In the genomic region with DNA sequence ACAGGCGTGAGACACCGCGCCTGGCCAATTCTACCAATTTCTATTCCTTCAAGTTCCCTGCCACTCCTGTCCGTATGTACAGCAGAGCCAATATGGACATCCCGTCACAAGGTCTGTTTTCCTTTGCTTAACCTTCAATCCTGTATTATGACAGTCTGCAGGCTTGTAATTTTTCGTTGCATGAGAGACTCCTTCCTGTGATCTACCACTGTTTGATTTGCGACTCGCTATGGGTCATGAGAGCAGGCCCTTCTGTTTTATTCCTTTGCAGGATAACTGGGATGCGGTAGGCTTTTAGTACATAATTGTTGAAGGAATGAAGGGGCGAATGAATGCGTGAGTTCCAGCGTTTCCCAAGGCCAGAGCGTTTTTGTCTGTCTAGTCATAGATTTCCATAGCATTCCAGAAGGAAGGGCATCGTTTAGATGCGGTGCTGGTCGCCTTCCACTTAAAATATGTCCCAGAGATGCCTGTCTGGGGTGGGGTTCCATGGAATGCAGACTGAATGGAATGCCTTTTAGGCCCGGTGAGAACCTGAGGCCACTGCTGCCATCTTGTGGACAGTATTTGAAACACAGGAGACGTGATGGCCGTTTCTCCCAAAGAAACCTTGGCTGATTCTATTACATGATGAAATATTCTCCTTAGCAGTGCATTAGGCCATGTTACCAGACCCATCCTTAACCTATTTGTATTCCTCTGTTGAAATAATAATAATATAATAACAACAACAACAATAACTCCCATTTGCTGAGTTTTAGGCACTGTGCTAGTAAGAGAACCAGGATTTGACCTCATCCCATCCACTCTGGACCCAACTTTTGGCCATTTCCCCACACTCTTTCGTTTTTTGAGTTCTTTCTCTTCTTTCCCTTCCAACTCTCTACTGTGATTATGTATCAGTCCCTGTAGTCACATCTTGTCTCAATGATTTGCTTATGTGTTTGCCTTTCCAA, we compare ENCODE assay signal across 1 cellular context.
TF ChIP-seq lines count a peak whose summit lies in the region.

No MANE protein-coding gene starts in this region.

TF ChIP-seq in HepG2, 621 proteins besides CTCF, POLR2A, EP300 and RAD21 (continued from another document and continues in another):
- TF ChIP-seq TBX3 (IDR thresholded peaks at IDR 0.05; ENCODE audit: borderline replicate concordance) (no peak), ZNF24 (IDR thresholded peaks at IDR 0.05) (peak; percentile 92), ZNF230 (CRISPR knock-in tag; IDR thresholded peaks at IDR 0.05) (no peak), MYC (CRISPR knock-in tag; IDR thresholded peaks at IDR 0.05; ENCODE audit: borderline replicate concordance) (no peak), FIP1L1 (IDR thresholded peaks at IDR 0.05; ENCODE audit: borderline replicate concordance, insufficient read depth, low read depth, low read length) (no peak), NFIC (IDR thresholded peaks at IDR 0.05; ENCODE audit: low read length) (no peak), HOXD1 (CRISPR knock-in tag; IDR thresholded peaks at IDR 0.05) (no peak), SAP130 (CRISPR knock-in tag; IDR thresholded peaks at IDR 0.05; ENCODE audit: low read depth) (no peak), PAWR (CRISPR knock-in tag; IDR thresholded peaks at IDR 0.05; ENCODE audit: borderline replicate concordance) (no peak), ZNF7 (CRISPR knock-in tag; IDR thresholded peaks at IDR 0.05) (no peak), ZEB1 (IDR thresholded peaks at IDR 0.05; ENCODE audit: insufficient replicate concordance, low read depth) (no peak), RELA (CRISPR knock-in tag; IDR thresholded peaks at IDR 0.05) (no peak), MAZ (IDR thresholded peaks at IDR 0.05; ENCODE audit: borderline replicate concordance, low read depth, low read length) (no peak), MAZ (CRISPR knock-in tag; IDR thresholded peaks at IDR 0.05; ENCODE audit: low read depth) (no peak), ZNF605 (CRISPR knock-in tag; IDR thresholded peaks at IDR 0.05) (no peak), RBFOX2 (IDR thresholded peaks at IDR 0.05; ENCODE audit: low read depth, low read length) (no peak), NCOA5 (CRISPR knock-in tag; IDR thresholded peaks at IDR 0.05) (no peak), KLF12 (CRISPR knock-in tag; IDR thresholded peaks at IDR 0.05; ENCODE audit: borderline replicate concordance) (0 out of 2 replicates have a peak, but pooled peaks have one; percentile 61), ZNF737 (CRISPR knock-in tag; IDR thresholded peaks at IDR 0.05; ENCODE audit: borderline replicate concordance) (no peak), U2AF2 (IDR thresholded peaks at IDR 0.05; ENCODE audit: low read depth, low read length) (no peak), ERF (CRISPR knock-in tag; IDR thresholded peaks at IDR 0.05) (peak; percentile 54; the same call in 1 of the 2 replicates), ZNF260 (CRISPR knock-in tag; IDR thresholded peaks at IDR 0.05; ENCODE audit: borderline replicate concordance, low read depth) (no peak), ZNF329 (CRISPR knock-in tag; IDR thresholded peaks at IDR 0.05; ENCODE audit: low read depth) (no peak), U2AF1 (optimal IDR thresholded peaks at IDR 0.05; ENCODE audit: low read depth, low read length) (no peak), MEIS2 (CRISPR knock-in tag; IDR thresholded peaks at IDR 0.05) (no peak), MAF1 (CRISPR knock-in tag; IDR thresholded peaks at IDR 0.05; ENCODE audit: borderline replicate concordance) (no peak), SMC3 (IDR thresholded peaks at IDR 0.05; ENCODE audit: low read length) (peak; percentile 98), KLF11 (CRISPR knock-in tag; IDR thresholded peaks at IDR 0.05) (no peak), SCMH1 (CRISPR knock-in tag; IDR thresholded peaks at IDR 0.05; ENCODE audit: borderline replicate concordance) (no peak), ZFP36L1 (CRISPR knock-in tag; IDR thresholded peaks at IDR 0.05) (no peak), SP2 (CRISPR knock-in tag; IDR thresholded peaks at IDR 0.05) (no peak), TOE1 (CRISPR knock-in tag; IDR thresholded peaks at IDR 0.05) (no peak), RXRA (CRISPR knock-in tag; IDR thresholded peaks at IDR 0.05) (no peak; the same call in 1 of the 2 replicates), PLRG1 (conservative IDR thresholded peaks at IDR 0.05) (no peak), ZSCAN30 (CRISPR knock-in tag; IDR thresholded peaks at IDR 0.05) (no peak), ZNF564 (CRISPR knock-in tag; IDR thresholded peaks at IDR 0.05) (no peak), GATAD2A (CRISPR knock-in tag; IDR thresholded peaks at IDR 0.05) (0 out of 2 replicates have a peak, but pooled peaks have one; percentile 26), SALL2 (CRISPR knock-in tag; IDR thresholded peaks at IDR 0.05) (no peak), RORA (CRISPR knock-in tag; IDR thresholded peaks at IDR 0.05) (no peak), GPN1 (CRISPR knock-in tag; IDR thresholded peaks at IDR 0.05; ENCODE audit: borderline replicate concordance) (no peak), SMARCE1 (IDR thresholded peaks at IDR 0.05; ENCODE audit: borderline replicate concordance) (no peak), ATM (IDR thresholded peaks at IDR 0.05; ENCODE audit: borderline replicate concordance) (no peak), MATR3 (CRISPR knock-in tag; IDR thresholded peaks at IDR 0.05) (no peak), KLF13 (CRISPR knock-in tag; IDR thresholded peaks at IDR 0.05) (no peak), NFRKB (IDR thresholded peaks at IDR 0.05) (no peak), ZNF607 (CRISPR knock-in tag; IDR thresholded peaks at IDR 0.05; ENCODE audit: borderline replicate concordance) (no peak)
- TF ChIP-seq, protein P1, sequence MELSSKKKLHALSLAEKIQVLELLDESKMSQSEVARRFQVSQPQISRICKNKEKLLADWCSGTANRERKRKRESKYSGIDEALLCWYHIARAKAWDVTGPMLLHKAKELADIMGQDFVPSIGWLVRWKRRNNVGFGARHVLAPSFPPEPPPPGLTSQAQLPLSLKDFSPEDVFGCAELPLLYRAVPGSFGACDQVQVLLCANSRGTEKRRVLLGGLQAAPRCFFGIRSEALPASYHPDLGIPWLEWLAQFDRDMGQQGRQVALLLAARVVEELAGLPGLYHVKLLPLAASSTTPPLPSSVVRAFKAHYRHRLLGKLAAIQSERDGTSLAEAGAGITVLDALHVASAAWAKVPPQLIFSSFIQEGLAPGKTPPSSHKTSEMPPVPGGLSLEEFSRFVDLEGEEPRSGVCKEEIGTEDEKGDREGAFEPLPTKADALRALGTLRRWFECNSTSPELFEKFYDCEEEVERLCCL (CRISPR knock-in tag; IDR thresholded peaks at IDR 0.05; ENCODE audit: borderline replicate concordance), result no peak
- TF ChIP-seq, protein P2, sequence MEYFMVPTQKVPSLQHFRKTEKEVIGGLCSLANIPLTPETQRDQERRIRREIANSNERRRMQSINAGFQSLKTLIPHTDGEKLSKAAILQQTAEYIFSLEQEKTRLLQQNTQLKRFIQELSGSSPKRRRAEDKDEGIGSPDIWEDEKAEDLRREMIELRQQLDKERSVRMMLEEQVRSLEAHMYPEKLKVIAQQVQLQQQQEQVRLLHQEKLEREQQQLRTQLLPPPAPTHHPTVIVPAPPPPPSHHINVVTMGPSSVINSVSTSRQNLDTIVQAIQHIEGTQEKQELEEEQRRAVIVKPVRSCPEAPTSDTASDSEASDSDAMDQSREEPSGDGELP (IDR thresholded peaks at IDR 0.05; ENCODE audit: borderline replicate concordance, low read depth), result no peak
- TF ChIP-seq, protein P3, sequence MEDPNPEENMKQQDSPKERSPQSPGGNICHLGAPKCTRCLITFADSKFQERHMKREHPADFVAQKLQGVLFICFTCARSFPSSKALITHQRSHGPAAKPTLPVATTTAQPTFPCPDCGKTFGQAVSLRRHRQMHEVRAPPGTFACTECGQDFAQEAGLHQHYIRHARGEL (CRISPR knock-in tag; IDR thresholded peaks at IDR 0.05), result no peak
- TF ChIP-seq, protein P4, sequence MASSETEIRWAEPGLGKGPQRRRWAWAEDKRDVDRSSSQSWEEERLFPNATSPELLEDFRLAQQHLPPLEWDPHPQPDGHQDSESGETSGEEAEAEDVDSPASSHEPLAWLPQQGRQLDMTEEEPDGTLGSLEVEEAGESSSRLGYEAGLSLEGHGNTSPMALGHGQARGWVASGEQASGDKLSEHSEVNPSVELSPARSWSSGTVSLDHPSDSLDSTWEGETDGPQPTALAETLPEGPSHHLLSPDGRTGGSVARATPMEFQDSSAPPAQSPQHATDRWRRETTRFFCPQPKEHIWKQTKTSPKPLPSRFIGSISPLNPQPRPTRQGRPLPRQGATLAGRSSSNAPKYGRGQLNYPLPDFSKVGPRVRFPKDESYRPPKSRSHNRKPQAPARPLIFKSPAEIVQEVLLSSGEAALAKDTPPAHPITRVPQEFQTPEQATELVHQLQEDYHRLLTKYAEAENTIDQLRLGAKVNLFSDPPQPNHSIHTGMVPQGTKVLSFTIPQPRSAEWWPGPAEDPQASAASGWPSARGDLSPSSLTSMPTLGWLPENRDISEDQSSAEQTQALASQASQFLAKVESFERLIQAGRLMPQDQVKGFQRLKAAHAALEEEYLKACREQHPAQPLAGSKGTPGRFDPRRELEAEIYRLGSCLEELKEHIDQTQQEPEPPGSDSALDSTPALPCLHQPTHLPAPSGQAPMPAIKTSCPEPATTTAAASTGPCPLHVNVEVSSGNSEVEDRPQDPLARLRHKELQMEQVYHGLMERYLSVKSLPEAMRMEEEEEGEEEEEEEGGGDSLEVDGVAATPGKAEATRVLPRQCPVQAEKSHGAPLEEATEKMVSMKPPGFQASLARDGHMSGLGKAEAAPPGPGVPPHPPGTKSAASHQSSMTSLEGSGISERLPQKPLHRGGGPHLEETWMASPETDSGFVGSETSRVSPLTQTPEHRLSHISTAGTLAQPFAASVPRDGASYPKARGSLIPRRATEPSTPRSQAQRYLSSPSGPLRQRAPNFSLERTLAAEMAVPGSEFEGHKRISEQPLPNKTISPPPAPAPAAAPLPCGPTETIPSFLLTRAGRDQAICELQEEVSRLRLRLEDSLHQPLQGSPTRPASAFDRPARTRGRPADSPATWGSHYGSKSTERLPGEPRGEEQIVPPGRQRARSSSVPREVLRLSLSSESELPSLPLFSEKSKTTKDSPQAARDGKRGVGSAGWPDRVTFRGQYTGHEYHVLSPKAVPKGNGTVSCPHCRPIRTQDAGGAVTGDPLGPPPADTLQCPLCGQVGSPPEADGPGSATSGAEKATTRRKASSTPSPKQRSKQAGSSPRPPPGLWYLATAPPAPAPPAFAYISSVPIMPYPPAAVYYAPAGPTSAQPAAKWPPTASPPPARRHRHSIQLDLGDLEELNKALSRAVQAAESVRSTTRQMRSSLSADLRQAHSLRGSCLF (CRISPR knock-in tag; IDR thresholded peaks at IDR 0.05; ENCODE audit: borderline replicate concordance), result no peak
- TF ChIP-seq, protein P5, sequence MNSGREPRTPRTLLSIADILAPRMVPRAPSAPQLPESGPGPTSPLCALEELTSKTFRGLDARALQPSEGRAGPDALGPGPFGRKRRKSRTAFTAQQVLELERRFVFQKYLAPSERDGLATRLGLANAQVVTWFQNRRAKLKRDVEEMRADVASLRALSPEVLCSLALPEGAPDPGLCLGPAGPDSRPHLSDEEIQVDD (CRISPR knock-in tag; IDR thresholded peaks at IDR 0.05; ENCODE audit: borderline replicate concordance), result no peak
- TF ChIP-seq, protein P6, sequence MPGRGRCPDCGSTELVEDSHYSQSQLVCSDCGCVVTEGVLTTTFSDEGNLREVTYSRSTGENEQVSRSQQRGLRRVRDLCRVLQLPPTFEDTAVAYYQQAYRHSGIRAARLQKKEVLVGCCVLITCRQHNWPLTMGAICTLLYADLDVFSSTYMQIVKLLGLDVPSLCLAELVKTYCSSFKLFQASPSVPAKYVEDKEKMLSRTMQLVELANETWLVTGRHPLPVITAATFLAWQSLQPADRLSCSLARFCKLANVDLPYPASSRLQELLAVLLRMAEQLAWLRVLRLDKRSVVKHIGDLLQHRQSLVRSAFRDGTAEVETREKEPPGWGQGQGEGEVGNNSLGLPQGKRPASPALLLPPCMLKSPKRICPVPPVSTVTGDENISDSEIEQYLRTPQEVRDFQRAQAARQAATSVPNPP (CRISPR knock-in tag; IDR thresholded peaks at IDR 0.05), result no peak
- TF ChIP-seq, protein P7, sequence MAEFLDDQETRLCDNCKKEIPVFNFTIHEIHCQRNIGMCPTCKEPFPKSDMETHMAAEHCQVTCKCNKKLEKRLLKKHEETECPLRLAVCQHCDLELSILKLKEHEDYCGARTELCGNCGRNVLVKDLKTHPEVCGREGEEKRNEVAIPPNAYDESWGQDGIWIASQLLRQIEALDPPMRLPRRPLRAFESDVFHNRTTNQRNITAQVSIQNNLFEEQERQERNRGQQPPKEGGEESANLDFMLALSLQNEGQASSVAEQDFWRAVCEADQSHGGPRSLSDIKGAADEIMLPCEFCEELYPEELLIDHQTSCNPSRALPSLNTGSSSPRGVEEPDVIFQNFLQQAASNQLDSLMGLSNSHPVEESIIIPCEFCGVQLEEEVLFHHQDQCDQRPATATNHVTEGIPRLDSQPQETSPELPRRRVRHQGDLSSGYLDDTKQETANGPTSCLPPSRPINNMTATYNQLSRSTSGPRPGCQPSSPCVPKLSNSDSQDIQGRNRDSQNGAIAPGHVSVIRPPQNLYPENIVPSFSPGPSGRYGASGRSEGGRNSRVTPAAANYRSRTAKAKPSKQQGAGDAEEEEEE (CRISPR knock-in tag; IDR thresholded peaks at IDR 0.05; ENCODE audit: borderline replicate concordance), result no peak
- TF ChIP-seq, protein P8, sequence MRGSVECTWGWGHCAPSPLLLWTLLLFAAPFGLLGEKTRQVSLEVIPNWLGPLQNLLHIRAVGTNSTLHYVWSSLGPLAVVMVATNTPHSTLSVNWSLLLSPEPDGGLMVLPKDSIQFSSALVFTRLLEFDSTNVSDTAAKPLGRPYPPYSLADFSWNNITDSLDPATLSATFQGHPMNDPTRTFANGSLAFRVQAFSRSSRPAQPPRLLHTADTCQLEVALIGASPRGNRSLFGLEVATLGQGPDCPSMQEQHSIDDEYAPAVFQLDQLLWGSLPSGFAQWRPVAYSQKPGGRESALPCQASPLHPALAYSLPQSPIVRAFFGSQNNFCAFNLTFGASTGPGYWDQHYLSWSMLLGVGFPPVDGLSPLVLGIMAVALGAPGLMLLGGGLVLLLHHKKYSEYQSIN (CRISPR knock-in tag; IDR thresholded peaks at IDR 0.05; ENCODE audit: borderline replicate concordance), result no peak
- TF ChIP-seq, protein P9, sequence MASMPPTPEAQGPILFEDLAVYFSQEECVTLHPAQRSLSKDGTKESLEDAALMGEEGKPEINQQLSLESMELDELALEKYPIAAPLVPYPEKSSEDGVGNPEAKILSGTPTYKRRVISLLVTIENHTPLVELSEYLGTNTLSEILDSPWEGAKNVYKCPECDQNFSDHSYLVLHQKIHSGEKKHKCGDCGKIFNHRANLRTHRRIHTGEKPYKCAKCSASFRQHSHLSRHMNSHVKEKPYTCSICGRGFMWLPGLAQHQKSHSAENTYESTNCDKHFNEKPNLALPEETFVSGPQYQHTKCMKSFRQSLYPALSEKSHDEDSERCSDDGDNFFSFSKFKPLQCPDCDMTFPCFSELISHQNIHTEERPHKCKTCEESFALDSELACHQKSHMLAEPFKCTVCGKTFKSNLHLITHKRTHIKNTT (CRISPR knock-in tag; IDR thresholded peaks at IDR 0.05), result no peak
- TF ChIP-seq, protein P10, sequence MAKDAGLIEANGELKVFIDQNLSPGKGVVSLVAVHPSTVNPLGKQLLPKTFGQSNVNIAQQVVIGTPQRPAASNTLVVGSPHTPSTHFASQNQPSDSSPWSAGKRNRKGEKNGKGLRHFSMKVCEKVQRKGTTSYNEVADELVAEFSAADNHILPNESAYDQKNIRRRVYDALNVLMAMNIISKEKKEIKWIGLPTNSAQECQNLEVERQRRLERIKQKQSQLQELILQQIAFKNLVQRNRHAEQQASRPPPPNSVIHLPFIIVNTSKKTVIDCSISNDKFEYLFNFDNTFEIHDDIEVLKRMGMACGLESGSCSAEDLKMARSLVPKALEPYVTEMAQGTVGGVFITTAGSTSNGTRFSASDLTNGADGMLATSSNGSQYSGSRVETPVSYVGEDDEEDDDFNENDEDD (CRISPR knock-in tag; IDR thresholded peaks at IDR 0.05; ENCODE audit: borderline replicate concordance), result no peak
